In genomic region chr11:6979365-6979764, GRCh38 we compare ENCODE assay signal across 18 cellular contexts. TPM values are rescaled to one million over a fixed set of nuclear protein-coding genes. Genes with fewer than 3 reads are reported as not detected.
"Had no signal": no experiment of that assay in that cellular context is flagged by ENCODE, and none has a peak within 500 bp of the region (broad histone marks: within the 10 kb centered on the region; RNA-seq: fewer than 3 reads in every experiment).

No MANE protein-coding gene starts in this region.

- H3K4me2 ChIP-seq: hepatocyte had no signal

- H3K4me3 ChIP-seq: coronary artery, esophagus squamous epithelium, hepatocyte, left ventricle myocardium inferior, skin epidermis had no signal

- H3K79me2 ChIP-seq: hepatocyte had no signal

- H3K36me3 ChIP-seq: esophagus squamous epithelium, left ventricle myocardium inferior had no signal

- H3K9me3 ChIP-seq: esophagus squamous epithelium, left ventricle myocardium inferior had no signal

- H3K4me1 ChIP-seq: esophagus squamous epithelium, left ventricle myocardium inferior had no signal

- H3K27ac ChIP-seq: coronary artery, esophagus squamous epithelium, hepatocyte, left ventricle myocardium inferior, skin epidermis had no signal

- DNase-seq: activated CD4-positive, alpha-beta T cell treated with anti-CD3 and anti-CD28 coated beads for 36 hours; activated CD8-positive, alpha-beta T cell treated with anti-CD3 and anti-CD28 coated beads for 36 hours; activated effector memory CD4-positive, alpha-beta T cell treated with anti-CD3 and anti-CD28 coated beads, Interleukin-2, amount 50 U/mL, for 16 hours; activated T-cell treated with anti-CD3 and anti-CD28 coated beads, Interleukin-2, amount 50 U/mL, for 4 hours; amniotic stem cell; central memory CD4-positive, alpha-beta T cell; esophagus squamous epithelium; left ventricle myocardium inferior; naive thymus-derived CD8-positive, alpha-beta T cell; stimulated activated CD4-positive, alpha-beta T cell treated with anti-CD3 and anti-CD28 coated beads, Interleukin-4, amount 100 ng/mL, for 24 hours; stimulated activated naive CD4-positive, alpha-beta T cell; T-helper 17 cell had no signal

- H2AFZ ChIP-seq: hepatocyte had no signal

- H3K27me3 ChIP-seq: esophagus squamous epithelium, hepatocyte had no signal

- ATAC-seq: activated CD4-positive, alpha-beta T cell treated with anti-CD3 and anti-CD28 coated beads for 36 hours; activated CD8-positive, alpha-beta T cell treated with anti-CD3 and anti-CD28 coated beads for 36 hours; activated T-cell treated with anti-CD3 and anti-CD28 coated beads, Interleukin-2, amount 50 U/mL, for 4 hours; naive thymus-derived CD8-positive, alpha-beta T cell; T-helper 17 cell had no signal

RNA-seq across cellular contexts. Expression of gene ZNF214, which starts 40.8 kb away (rescaled TPM):
- total RNA-seq: activated CD4-positive, alpha-beta T cell treated with anti-CD3 and anti-CD28 coated beads for 36 hours; activated CD8-positive, alpha-beta T cell treated with anti-CD3 and anti-CD28 coated beads for 36 hours; activated T-cell treated with anti-CD3 and anti-CD28 coated beads, Interleukin-2, amount 50 U/mL, for 4 hours; naive thymus-derived CD8-positive, alpha-beta T cell; T-helper 17 cell had no signal
- polyA plus RNA-seq: naive thymus-derived CD8-positive, alpha-beta T cell had no signal

RNA-seq across cellular contexts. Expression of gene NLRP14, which starts 40.9 kb away (rescaled TPM):
- total RNA-seq: activated T-cell treated with anti-CD3 and anti-CD28 coated beads, Interleukin-2, amount 50 U/mL, for 4 hours; glomerular endothelial cell; kidney epithelial cell; left ventricle myocardium inferior; naive thymus-derived CD8-positive, alpha-beta T cell; T-helper 17 cell had no signal
- polyA plus RNA-seq: hepatocyte; naive thymus-derived CD8-positive, alpha-beta T cell had no signal

RNA-seq across cellular contexts. Expression of gene ZNF215, which starts 53.1 kb away (rescaled TPM):
- total RNA-seq: T-helper 17 cell had no signal
- polyA plus RNA-seq: naive thymus-derived CD8-positive, alpha-beta T cell had no signal

RNA-seq across cellular contexts. Expression of gene OR2D3, which starts 58.6 kb away (rescaled TPM):
- total RNA-seq: activated CD4-positive, alpha-beta T cell treated with anti-CD3 and anti-CD28 coated beads for 36 hours; activated CD8-positive, alpha-beta T cell treated with anti-CD3 and anti-CD28 coated beads for 36 hours; activated T-cell treated with anti-CD3 and anti-CD28 coated beads, Interleukin-2, amount 50 U/mL, for 4 hours; esophagus squamous epithelium; glomerular endothelial cell; hepatocyte; kidney epithelial cell; left ventricle myocardium inferior; mucosa of gallbladder; naive thymus-derived CD8-positive, alpha-beta T cell; T-helper 17 cell had no signal
- polyA plus RNA-seq: hepatocyte; naive thymus-derived CD8-positive, alpha-beta T cell had no signal
